Comparison of ENCODE assay signal across 25 cellular contexts in genomic region chr11:46597155-46597554, GRCh38.
"Had no signal": no experiment of that assay in that cellular context is flagged by ENCODE, and none has a peak within 500 bp of the region (broad histone marks: within the 10 kb centered on the region; RNA-seq: fewer than 3 reads in every experiment).

No MANE protein-coding gene starts in this region.

- H3K9me3 ChIP-seq: breast epithelium, esophagus squamous epithelium, heart right ventricle, left ventricle myocardium inferior, thoracic aorta had no signal

- H3K27ac ChIP-seq: breast epithelium, esophagus squamous epithelium, heart right ventricle, left ventricle myocardium inferior, thoracic aorta had no signal

- H3K27ac Mint-ChIP-seq: activated CD4-positive, alpha-beta memory T cell treated with anti-CD3 and anti-CD28 coated beads for 36 hours; activated naive CD4-positive, alpha-beta T cell treated with anti-CD3 and anti-CD28 coated beads, Interleukin-2, amount 50 U/mL, for 24 hours; activated naive CD8-positive, alpha-beta T cell treated with anti-CD3 and anti-CD28 coated beads, Interleukin-2, amount 50 U/mL, for 24 hours; endodermal cell; stimulated activated naive CD8-positive, alpha-beta T cell treated with anti-CD3 and anti-CD28 coated beads, Interleukin-15, Interleukin-2, amounts not matched to agents 100 ng/mL and 50 ng/mL, for 24 hours had no signal

- H3K9me3 Mint-ChIP-seq: activated CD4-positive, alpha-beta memory T cell treated with anti-CD3 and anti-CD28 coated beads for 36 hours; activated naive CD4-positive, alpha-beta T cell treated with anti-CD3 and anti-CD28 coated beads, Interleukin-2, amount 50 U/mL, for 24 hours; activated naive CD8-positive, alpha-beta T cell treated with anti-CD3 and anti-CD28 coated beads, Interleukin-2, amount 50 U/mL, for 24 hours; activated T-cell treated with anti-CD3 and anti-CD28 coated beads, Interleukin-2, amount 50 U/mL, for 4 hours; activated T-helper 2 cell treated with anti-CD3 and anti-CD28 coated beads, Interferon-gamma antibody, Interleukin-2, Interleukin-4, amounts not matched to agents 10 μg/mL and 5 μg/mL and 100 μg/mL, durations not matched to agents 14 hours and 24 hours and 36 hours; dendritic cell treated with granulocyte-macrophage colony-stimulating factor and Interleukin-4, amounts not matched to agents 40 ng/mL and 50 ng/mL, for 4 days; endodermal cell; naive B cell; stimulated activated naive CD8-positive, alpha-beta T cell treated with anti-CD3 and anti-CD28 coated beads, Interleukin-15, Interleukin-2, amounts not matched to agents 100 ng/mL and 50 ng/mL, for 24 hours had no signal

- H3K27me3 ChIP-seq: breast epithelium, esophagus squamous epithelium, heart right ventricle had no signal

- FAIRE-seq: urothelium cell line had no signal

- H3K27me3 Mint-ChIP-seq: activated CD4-positive, alpha-beta memory T cell treated with anti-CD3 and anti-CD28 coated beads for 36 hours; activated CD4-positive, alpha-beta T cell treated with anti-CD3 and anti-CD28 coated beads, Interleukin-2, amount 10 ng/mL, durations not matched to agents 24 days and 14 days; activated naive CD4-positive, alpha-beta T cell treated with anti-CD3 and anti-CD28 coated beads, Interleukin-2, amount 50 U/mL, for 24 hours; activated naive CD8-positive, alpha-beta T cell treated with anti-CD3 and anti-CD28 coated beads, Interleukin-2, amount 50 U/mL, for 24 hours; dendritic cell treated with granulocyte-macrophage colony-stimulating factor and Interleukin-4, amounts not matched to agents 40 ng/mL and 50 ng/mL, for 4 days; naive B cell; stimulated activated naive CD8-positive, alpha-beta T cell treated with anti-CD3 and anti-CD28 coated beads, Interleukin-15, Interleukin-2, amounts not matched to agents 100 ng/mL and 50 ng/mL, for 24 hours had no signal

- H3K36me3 Mint-ChIP-seq: activated CD4-positive, alpha-beta memory T cell treated with anti-CD3 and anti-CD28 coated beads for 36 hours; activated naive CD4-positive, alpha-beta T cell treated with anti-CD3 and anti-CD28 coated beads, Interleukin-2, amount 50 U/mL, for 24 hours; naive B cell had no signal

- DNase-seq: activated CD4-positive, alpha-beta memory T cell treated with anti-CD3 and anti-CD28 coated beads for 36 hours; activated CD4-positive, alpha-beta T cell treated with anti-CD3 and anti-CD28 coated beads, Interleukin-2, amount 10 ng/mL, durations not matched to agents 24 days and 14 days; activated CD4-positive, CD25-positive, alpha-beta regulatory T cell treated with anti-CD3 and anti-CD28 coated beads, Interleukin-2, amount 50 U/mL, for 72 hours; activated naive CD8-positive, alpha-beta T cell treated with anti-CD3 and anti-CD28 coated beads, Interleukin-2, amount 50 U/mL, for 24 hours; activated T-cell treated with anti-CD3 and anti-CD28 coated beads, Interleukin-2, amount 50 U/mL, for 4 hours; amygdala; central memory CD4-positive, alpha-beta T cell; endodermal cell; esophagus squamous epithelium; foreskin melanocyte; heart right ventricle; kidney glomerular epithelial cell; left ventricle myocardium inferior; naive B cell; right cardiac atrium; stimulated activated CD4-positive, alpha-beta T cell treated with anti-CD3 and anti-CD28 coated beads, Interleukin-12 subunit alpha, Interleukin-12 subunit beta, amount 100 ng/mL, for 4 hours; stimulated activated CD4-positive, alpha-beta T cell treated with anti-CD3 and anti-CD28 coated beads, Interleukin-4, amount 100 ng/mL, for 1 hour; T1000 had no signal

- H3K36me3 ChIP-seq: breast epithelium, esophagus squamous epithelium, heart right ventricle, left ventricle myocardium inferior, thoracic aorta had no signal

- ATAC-seq: activated naive CD8-positive, alpha-beta T cell treated with anti-CD3 and anti-CD28 coated beads, Interleukin-2, amount 50 U/mL, for 24 hours; activated T-cell treated with anti-CD3 and anti-CD28 coated beads, Interleukin-2, amount 50 U/mL, for 4 hours; heart right ventricle; right cardiac atrium had no signal

- H3K4me3 Mint-ChIP-seq: activated CD4-positive, alpha-beta memory T cell treated with anti-CD3 and anti-CD28 coated beads for 36 hours; activated CD4-positive, alpha-beta T cell treated with anti-CD3 and anti-CD28 coated beads, Interleukin-2, amount 10 ng/mL, durations not matched to agents 24 days and 14 days; activated naive CD4-positive, alpha-beta T cell treated with anti-CD3 and anti-CD28 coated beads, Interleukin-2, amount 50 U/mL, for 24 hours; activated naive CD8-positive, alpha-beta T cell treated with anti-CD3 and anti-CD28 coated beads, Interleukin-2, amount 50 U/mL, for 24 hours; activated T-cell treated with anti-CD3 and anti-CD28 coated beads, Interleukin-2, amount 50 U/mL, for 4 hours; dendritic cell treated with granulocyte-macrophage colony-stimulating factor and Interleukin-4, amounts not matched to agents 40 ng/mL and 50 ng/mL, for 4 days; endodermal cell; stimulated activated naive CD8-positive, alpha-beta T cell treated with anti-CD3 and anti-CD28 coated beads, Interleukin-15, Interleukin-2, amounts not matched to agents 100 ng/mL and 50 ng/mL, for 24 hours had no signal

- H3K4me3 ChIP-seq: breast epithelium, esophagus squamous epithelium, heart right ventricle, left ventricle myocardium inferior, thoracic aorta had no signal
